Comparison of ENCODE assay signal across 19 cellular contexts in the genomic region with DNA sequence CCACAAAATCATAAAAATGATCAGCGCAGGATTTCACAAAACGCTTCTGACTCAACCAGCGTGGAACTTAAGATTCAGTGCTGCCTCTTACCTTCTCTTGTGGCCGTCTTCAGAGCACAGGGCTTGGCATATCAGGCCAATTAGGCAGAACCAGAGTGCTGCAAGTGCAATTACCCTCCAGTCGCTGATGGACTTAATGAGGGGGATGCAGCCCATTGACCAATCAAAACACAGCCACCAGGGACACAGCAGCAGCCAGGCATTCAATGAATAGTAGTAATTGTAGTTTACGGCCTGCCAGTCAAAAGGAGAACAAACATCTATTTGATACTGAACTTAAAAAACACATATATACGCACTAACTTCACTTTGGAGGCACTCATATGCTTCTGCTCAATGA. TPM values are rescaled to one million over a fixed set of nuclear protein-coding genes. Genes with fewer than 3 reads are reported as not detected.
DNase-seq lines count a peak whose midpoint lies in the region; TF ChIP-seq lines count a peak whose summit lies in the region.
"Had no signal": no experiment of that assay in that cellular context is flagged by ENCODE, and none has a peak within 500 bp of the region (broad histone marks: within the 10 kb centered on the region; RNA-seq: fewer than 3 reads in every experiment).

No MANE protein-coding gene starts in this region.

- TF ChIP-seq CTCF in MCF 10A (IDR thresholded peaks at IDR 0.05; ENCODE audit: unreplicated experiment) = no peak

- DNase-seq in NCI-H1436 treated with DMSO at 0.1 percent for 48 hours (lab: John Stamatoyannopoulos, UW) (peak; percentile 71), NCI-H748 (lab: John Stamatoyannopoulos, UW; ENCODE audit: unreplicated experiment) (peak; percentile 93), hypothalamus (lab: John Stamatoyannopoulos, UW) (peak in 27 of 51 donors; percentile 2 to 79 (median 40)), superior temporal gyrus (ENCODE audit: extremely low spot score) (peak; percentile 89), T-helper 2 cell (no peak), EL (no peak), MCF 10A (ENCODE audit: unreplicated experiment) (no peak)
- DNase-seq: activated B cell treated with CpG ODN at 0.5 μM for 24 hours; activated CD8-positive, alpha-beta T cell treated with anti-CD3 and anti-CD28 coated beads for 36 hours; activated naive CD4-positive, alpha-beta T cell; CD8-positive, alpha-beta memory T cell; DND-41; H9; left ventricle myocardium superior; mucosa of descending colon; stimulated activated CD4-positive, alpha-beta T cell treated with anti-CD3 and anti-CD28 coated beads, Interleukin-4, amount 100 ng/mL, for 4 hours; stomach; T-helper 17 cell; upper lobe of left lung had no signal

- CTCF ChIA-PET in MCF 10A (lab: Yijun Ruan, JAX) = interaction anchor here (1.5 kb wide), 1 partner anchor 11 kb away, joined by 3 read pairs; no protein-coding TSS in a partner anchor

- no peaks in the 10 kb centered on the region for H3K9me3 Mint-ChIP-seq in MCF 10A (ENCODE audit: unreplicated experiment)
- H3K9me3 Mint-ChIP-seq: activated B cell treated with CpG ODN at 0.5 μM for 24 hours; activated CD8-positive, alpha-beta T cell treated with anti-CD3 and anti-CD28 coated beads for 36 hours; CD8-positive, alpha-beta memory T cell; H9 had no signal

- no peaks in the 10 kb centered on the region for H3K27me3 Mint-ChIP-seq in MCF 10A (ENCODE audit: insufficient read depth, unreplicated experiment)
- H3K27me3 Mint-ChIP-seq: activated B cell treated with CpG ODN at 0.5 μM for 24 hours; activated CD8-positive, alpha-beta T cell treated with anti-CD3 and anti-CD28 coated beads for 36 hours; CD8-positive, alpha-beta memory T cell; T-helper 17 cell had no signal

- intact Hi-C loops in MCF 10A (cut with micrococcal nuclease) = no loop called here

- POLR2A ChIA-PET in MCF 10A (lab: Yijun Ruan, JAX) = no interaction called here

- no peaks in the 10 kb centered on the region for H3K4me1 Mint-ChIP-seq in MCF 10A (ENCODE audit: insufficient read depth, unreplicated experiment)
- H3K4me1 Mint-ChIP-seq: activated B cell treated with CpG ODN at 0.5 μM for 24 hours; CD8-positive, alpha-beta memory T cell; H9 had no signal

- H3K36me3 Mint-ChIP-seq in MCF 10A (ENCODE audit: insufficient read depth, unreplicated experiment) = peaks cover 58% of the 10 kb centered on the region

- no peak overlapping the region for H3K4me3 Mint-ChIP-seq in MCF 10A (ENCODE audit: unreplicated experiment)
- H3K4me3 Mint-ChIP-seq: activated B cell treated with CpG ODN at 0.5 μM for 24 hours; activated CD8-positive, alpha-beta T cell treated with anti-CD3 and anti-CD28 coated beads for 36 hours; CD8-positive, alpha-beta memory T cell; H9; T-helper 17 cell had no signal

- no peak overlapping the region for H3K27ac Mint-ChIP-seq in MCF 10A (ENCODE audit: low read depth, unreplicated experiment)
- H3K27ac Mint-ChIP-seq: activated B cell treated with CpG ODN at 0.5 μM for 24 hours; activated CD8-positive, alpha-beta T cell treated with anti-CD3 and anti-CD28 coated beads for 36 hours; H9; T-helper 17 cell had no signal

- no TSS peak for BruUV-seq in MCF 10A (replicated peaks; lab: Mats Ljungman, UMichigan)

RNA-seq across cellular contexts. Expression of gene TMTC4, which starts 38.2 kb away (rescaled TPM):
- total RNA-seq in MCF 10A (2022) = 10.8 and 10.9 TPM in 2 replicates

RNA-seq across cellular contexts. Expression of gene GGACT, which starts 47.9 kb away (rescaled TPM):
- total RNA-seq in MCF 10A (2022) = 6.9 and 8.1 TPM in 2 replicates

Comparison
In these comparisons a context has a peak if more than half of its experiments do, and no peak if none do; other contexts are left out.
1. DNase-seq: peak in NCI-H1436 treated with DMSO at 0.1 percent for 48 hours (single experiment), NCI-H748 (single experiment), hypothalamus (27 of 51) and superior temporal gyrus (single experiment); none in T-helper 2 cell (0 of 5), EL (single experiment) and MCF 10A (single experiment).